ENCODE assay signal across 22 cellular contexts in genomic region chr1:32404956-32405355, GRCh38. TPM values are rescaled to one million over a fixed set of nuclear protein-coding genes. Genes with fewer than 3 reads are reported as not detected.
"Had no signal": no experiment of that assay in that cellular context is flagged by ENCODE, and none has a peak within 500 bp of the region (broad histone marks: within the 10 kb centered on the region; RNA-seq: fewer than 3 reads in every experiment).

No MANE protein-coding gene starts in this region.

- FAIRE-seq: frontal cortex, small intestine had no signal

- H3K27me3 ChIP-seq: body of pancreas, colonic mucosa, tibial nerve, uterus had no signal

- H3K4me3 ChIP-seq: body of pancreas, colonic mucosa, tibial nerve, uterus had no signal

- H3K36me3 Mint-ChIP-seq: activated CD8-positive, alpha-beta memory T cell treated with anti-CD3 and anti-CD28 coated beads, Interleukin-2, amount 10 ng/mL, durations not matched to agents 7 days and 5 days had no signal

- H3K9me3 ChIP-seq: body of pancreas, colonic mucosa, tibial nerve, uterus had no signal

- H3K27me3 Mint-ChIP-seq: activated CD8-positive, alpha-beta memory T cell treated with anti-CD3 and anti-CD28 coated beads, Interleukin-2, amount 10 ng/mL, durations not matched to agents 7 days and 5 days had no signal

- H3K4me1 Mint-ChIP-seq: nephron progenitor cell had no signal

- H3K4me1 ChIP-seq: colonic mucosa, uterus had no signal

- H3K4me3 Mint-ChIP-seq: activated CD8-positive, alpha-beta memory T cell treated with anti-CD3 and anti-CD28 coated beads, Interleukin-2, amount 10 ng/mL, durations not matched to agents 7 days and 5 days; nephron progenitor cell had no signal

- H3K27ac Mint-ChIP-seq: activated CD8-positive, alpha-beta memory T cell treated with anti-CD3 and anti-CD28 coated beads, Interleukin-2, amount 10 ng/mL, durations not matched to agents 7 days and 5 days; nephron progenitor cell had no signal

- DNase-seq: activated CD4-positive, alpha-beta T cell treated with anti-CD3 and anti-CD28 coated beads, Interleukin-2, amount 50 U/mL, for 48 hours; activated CD4-positive, CD25-positive, alpha-beta regulatory T cell treated with anti-CD3 and anti-CD28 coated beads, Interleukin-2, amount 50 U/mL, for 72 hours; activated CD8-positive, alpha-beta memory T cell treated with anti-CD3 and anti-CD28 coated beads, Interleukin-2, amount 10 ng/mL, durations not matched to agents 7 days and 5 days; activated effector memory CD4-positive, alpha-beta T cell treated with Interleukin-2 at 50 U/mL for 16 hours; activated naive CD4-positive, alpha-beta T cell treated with anti-CD3 and anti-CD28 coated beads, Interleukin-2, amount 50 U/mL, for 16 hours; activated T-cell treated with anti-CD3 and anti-CD28 coated beads, Interleukin-2, amount 50 U/mL, for 1 hour; body of pancreas; caudate nucleus; colonic mucosa; head of caudate nucleus; mesenchymal stem cell; nephron progenitor cell; occipital lobe; small intestine; stimulated activated CD4-positive, alpha-beta T cell treated with anti-CD3 and anti-CD28 coated beads, Interleukin-4, amount 100 ng/mL, for 4 hours; stimulated activated CD8-positive, alpha-beta memory T cell treated with anti-CD3 and anti-CD28 coated beads, Interleukin-4, amount 100 ng/mL, for 48 hours; stimulated activated naive CD4-positive, alpha-beta T cell treated with Interleukin-2 at 50 U/mL for 16 hours; substantia nigra; uterus had no signal

- H3K27ac ChIP-seq: body of pancreas, colonic mucosa, tibial nerve, uterus had no signal

- H3K36me3 ChIP-seq: colonic mucosa, tibial nerve, uterus had no signal

- ATAC-seq: activated CD8-positive, alpha-beta memory T cell treated with anti-CD3 and anti-CD28 coated beads, Interleukin-2, amount 10 ng/mL, durations not matched to agents 7 days and 5 days; body of pancreas had no signal

RNA-seq across cellular contexts. Expression of gene TSSK3, which starts 42.6 kb away (rescaled TPM):
- total RNA-seq: occipital lobe had no signal

RNA-seq across cellular contexts. Expression of gene ZBTB8B, which starts 59.9 kb away (rescaled TPM):
- total RNA-seq: activated CD8-positive, alpha-beta memory T cell treated with anti-CD3 and anti-CD28 coated beads, Interleukin-2, amount 10 ng/mL, durations not matched to agents 7 days and 5 days; colonic mucosa; posterior vena cava had no signal
